ENCODE assay signal across 8 cellular contexts in the genomic region with DNA sequence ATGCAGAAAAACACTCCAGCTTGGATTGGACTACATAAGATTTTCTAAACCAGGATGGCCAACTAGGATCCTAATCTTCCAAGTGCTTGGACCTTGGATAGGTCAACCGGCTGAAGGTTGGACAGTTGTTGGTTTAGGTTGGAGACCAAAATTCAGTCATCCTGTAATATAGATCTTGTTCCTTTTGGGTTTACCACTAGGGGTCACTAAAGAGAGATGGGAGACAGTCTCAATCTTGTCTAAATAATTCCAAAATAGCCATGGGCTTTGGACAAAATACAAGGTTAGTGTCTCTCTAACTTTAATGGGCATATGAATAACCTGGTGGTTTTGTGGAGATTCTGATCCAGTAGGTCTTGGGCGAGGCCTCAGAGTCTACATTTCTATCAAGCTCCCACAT.
A peak's percentile ranks its signal among the peaks of the same experiment; 100 is the strongest.
DNase-seq lines count a peak whose midpoint lies in the region; ATAC-seq and TF ChIP-seq lines count a peak whose summit lies in the region.

No MANE protein-coding gene starts in this region.

- no peak for TF ChIP-seq EP300 in suprapubic skin (IDR thresholded peaks at IDR 0.05)

- H3K9me3 ChIP-seq in adrenal gland (replicated peaks in 1 of 3) (no peaks in the 10 kb centered on the region), right cardiac atrium (ENCODE audit: control insufficient read depth, low read length) (no peaks in the 10 kb centered on the region), suprapubic skin (no peaks in the 10 kb centered on the region)

- H3K4me3 ChIP-seq in GM12865 (ENCODE audit: low read depth, low read length) = no peak overlapping the region
- H3K4me3 ChIP-seq in NB4 (ENCODE audit: low read depth, low read length) = no peak overlapping the region
- no peak overlapping the region for H3K4me3 ChIP-seq in adrenal gland
- H3K4me3 ChIP-seq in right cardiac atrium (ENCODE audit: low read length) = no peak overlapping the region
- no peak overlapping the region for H3K4me3 ChIP-seq in suprapubic skin

- DNase-seq in GM12865 (ENCODE audit: low read depth) (peak; percentile 31), NB4 (ENCODE audit: low read depth) (peak; percentile 58), adrenal gland (no peak), right cardiac atrium (no peak), suprapubic skin (ENCODE audit: low spot score in 2 of 2) (no peak), NCI-H524 treated with DMSO at 0.1 percent for 48 hours (lab: John Stamatoyannopoulos, UW) (no peak)
- no peak for DNase-seq in stimulated activated CD4-positive, alpha-beta T cell treated with anti-CD3 and anti-CD28 coated beads, Interleukin-12 subunit alpha, Interleukin-12 subunit beta, amount 100 ng/mL, for 4 hours

- TF ChIP-seq POLR2A in NB4 (IDR thresholded peaks at IDR 0.05; ENCODE audit: extremely low read depth, insufficient read length) (no peak), adrenal gland (IDR thresholded peaks at IDR 0.05) (no peak), suprapubic skin (IDR thresholded peaks at IDR 0.05) (no peak)

- TF ChIP-seq CTCF in GM12865 (IDR thresholded peaks at IDR 0.05; ENCODE audit: insufficient read depth, low read depth, low read length, missing control alignments) (peak; percentile 42), NB4 (IDR thresholded peaks at IDR 0.05; ENCODE audit: low read depth, low read length) (peak; percentile 58), adrenal gland (IDR thresholded peaks at IDR 0.05) (peak; percentile 63 to 82 (median 75)), suprapubic skin (IDR thresholded peaks at IDR 0.05) (peak; percentile 19 to 42)

- H3K27me3 ChIP-seq in adrenal gland (no peaks in the 10 kb centered on the region), right cardiac atrium (ENCODE audit: control insufficient read depth, insufficient read depth) (no peaks in the 10 kb centered on the region), suprapubic skin (peaks cover 4% of the 10 kb centered on the region)

- H3K4me1 ChIP-seq in adrenal gland (replicated peaks in 1 of 2) (peaks cover 0 to under 1% of the 10 kb centered on the region in 2 donors), right cardiac atrium (ENCODE audit: control insufficient read depth, insufficient read depth, low read length) (no peaks in the 10 kb centered on the region), suprapubic skin (no peaks in the 10 kb centered on the region)

- intact Hi-C loops in adrenal gland (cut with DNase I) (loop anchor here (5.0 to 10.0 kb wide), 2 partner anchors 488 to 491 kb away; no protein-coding TSS in a partner anchor), right cardiac atrium (cut with DNase I) (loop anchor here in 3 of 4 donors (5.0 to 10.0 kb wide), 4 partner anchors 328 to 491 kb away; no protein-coding TSS in a partner anchor)

- ATAC-seq in right cardiac atrium (peak; percentile 54 to 73), HG03342 (IDR thresholded peaks at IDR 0.05; ENCODE audit: unreplicated experiment) (no peak)

- H3K27ac ChIP-seq in adrenal gland (no peak overlapping the region), right cardiac atrium (ENCODE audit: low read length) (no peak overlapping the region), suprapubic skin (no peak overlapping the region)

- 43 to 57% (median 46%) methylated on average over 2 of the region's 2 CpGs for WGBS in adrenal gland, 4 donors
- 53% methylated on average over 2 of the region's 2 CpGs for WGBS in right cardiac atrium
- 62% methylated on average over 2 of the region's 2 CpGs for WGBS in suprapubic skin

- H3K36me3 ChIP-seq in adrenal gland (replicated peaks in 1 of 2) (no peaks in the 10 kb centered on the region), suprapubic skin (no peaks in the 10 kb centered on the region)

Comparison
In these comparisons a context has a peak if more than half of its experiments do, and no peak if none do; other contexts are left out.
1. DNase-seq: peak in GM12865 (single experiment) and NB4 (single experiment); none in adrenal gland (0 of 7), right cardiac atrium (0 of 3), suprapubic skin (0 of 2), NCI-H524 treated with DMSO at 0.1 percent for 48 hours (single experiment) and stimulated activated CD4-positive, alpha-beta T cell treated with anti-CD3 and anti-CD28 coated beads, Interleukin-12 subunit alpha, Interleukin-12 subunit beta, amount 100 ng/mL, for 4 hours (single experiment).
2. Peak in every context shown above with its lines, with median percentiles within 50 percentile points of each other: CTCF ChIP-seq.